Comparison of ENCODE assay signal across 8 cellular contexts in the genomic region with DNA sequence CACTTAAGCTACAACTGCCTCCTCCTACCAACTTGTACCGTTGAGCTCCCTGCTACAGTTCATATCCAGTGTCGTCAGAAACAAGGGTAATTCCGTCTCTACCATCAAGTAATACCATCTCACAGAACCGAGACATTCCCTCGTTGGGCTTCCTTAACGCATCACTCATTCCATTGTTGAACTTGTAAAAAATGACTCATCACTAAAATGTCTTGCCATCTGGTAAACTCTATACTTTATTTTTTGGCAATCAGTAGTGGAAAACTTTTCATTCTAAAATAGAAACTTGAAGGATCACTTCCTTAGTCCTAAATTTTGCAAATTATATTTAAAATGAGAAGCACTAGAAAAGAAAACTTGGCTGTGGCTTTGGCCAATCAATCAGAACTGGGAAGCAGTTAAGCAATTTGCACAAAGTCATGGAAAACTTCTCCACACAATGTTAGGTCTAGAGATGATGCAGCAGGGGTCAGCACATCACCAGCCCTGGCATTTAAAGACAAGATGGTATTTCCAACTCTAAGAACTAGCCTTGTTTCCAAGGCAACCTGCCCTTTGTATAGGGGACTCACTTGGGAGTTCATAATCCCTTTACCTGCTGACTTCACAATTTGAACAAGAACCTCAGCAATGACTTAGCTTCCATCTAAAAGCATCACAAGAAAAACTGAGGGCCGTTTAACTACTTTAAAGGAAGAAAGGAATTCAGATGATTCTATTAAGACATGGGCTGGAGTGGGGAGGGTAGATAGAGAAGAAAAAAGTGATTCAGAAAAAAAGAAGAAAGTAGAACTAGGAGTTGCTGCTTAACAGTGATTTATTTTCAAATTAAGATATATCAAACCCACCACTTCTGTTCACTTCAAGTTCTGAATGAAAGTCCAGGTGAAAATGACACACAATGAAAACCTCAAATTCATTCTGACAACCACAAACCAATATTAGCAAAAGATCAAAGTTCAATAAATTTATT.
DNase-seq lines count a peak whose midpoint lies in the region; ATAC-seq and TF ChIP-seq lines count a peak whose summit lies in the region.

No MANE protein-coding gene starts in this region.

- H3K4me3 ChIP-seq in foreskin fibroblast (ENCODE audit: low read depth in 1 of 2, low read length in 2 of 2) (peak overlapping the region; percentile 3 to 9), parathyroid adenoma (ENCODE audit: low read depth, low read length) (no peak overlapping the region), MM.1S (ENCODE audit: low read length) (no peak overlapping the region)

- H3K79me2 ChIP-seq in parathyroid adenoma: peaks cover 9% of the 10 kb centered on the region
- peaks cover 52% of the 10 kb centered on the region for H3K79me2 ChIP-seq in MM.1S (ENCODE audit: low read length)

- H3K4me1 ChIP-seq in parathyroid adenoma (peaks cover 2% of the 10 kb centered on the region), MM.1S (ENCODE audit: low read length) (peaks cover 12% of the 10 kb centered on the region)

- H2AFZ ChIP-seq in parathyroid adenoma: no peak overlapping the region
- H2AFZ ChIP-seq in MM.1S (ENCODE audit: low read length): no peak overlapping the region

- H3K9me3 ChIP-seq in parathyroid adenoma (ENCODE audit: control insufficient read depth, low read length) (no peaks in the 10 kb centered on the region), MM.1S (replicated peaks; ENCODE audit: insufficient read depth, low read length) (no peaks in the 10 kb centered on the region)

- ATAC-seq in HG02610 (IDR thresholded peaks at IDR 0.05; ENCODE audit: unreplicated experiment): no peak

- peak overlapping the region; percentile 13 for H3K27ac ChIP-seq in parathyroid adenoma
- no peak overlapping the region for H3K27ac ChIP-seq in MM.1S (ENCODE audit: low read length)

- no peak overlapping the region for H3K4me2 ChIP-seq in parathyroid adenoma (ENCODE audit: low read length)
- H3K4me2 ChIP-seq in MM.1S (ENCODE audit: low read depth, low read length): no peak overlapping the region

- peaks cover 5% of the 10 kb centered on the region; the same call in 1 of the 2 replicates for H4K20me1 ChIP-seq in MM.1S (ENCODE audit: insufficient read depth, low read length)

- H3K27me3 ChIP-seq in parathyroid adenoma (ENCODE audit: control insufficient read depth, insufficient read depth, low read length) (no peaks in the 10 kb centered on the region), MM.1S (replicated peaks; ENCODE audit: insufficient read depth, low read length) (no peaks in the 10 kb centered on the region)

- H3K9ac ChIP-seq in parathyroid adenoma (no peak overlapping the region), MM.1S (ENCODE audit: low read length) (no peak overlapping the region)

- H3K36me3 ChIP-seq in parathyroid adenoma (ENCODE audit: control insufficient read depth, insufficient read depth, low read length) (no peaks in the 10 kb centered on the region), MM.1S (replicated peaks; ENCODE audit: insufficient read depth, low read length) (no peaks in the 10 kb centered on the region)

- peak; percentile 6 for TF ChIP-seq CTCF in GM12873 (IDR thresholded peaks at IDR 0.05; ENCODE audit: insufficient read depth, low read depth, low read length, missing control alignments)
- no peak for TF ChIP-seq CTCF in foreskin fibroblast (IDR thresholded peaks at IDR 0.05; ENCODE audit: low read depth, low read length)
- no peak for TF ChIP-seq CTCF in parathyroid adenoma (IDR thresholded peaks at IDR 0.05)
- TF ChIP-seq CTCF in MM.1S (IDR thresholded peaks at IDR 0.05; ENCODE audit: low read length): no peak

- DNase-seq in RPMI7951 (ENCODE audit: low read depth) (peak; percentile 97), foreskin fibroblast (peak; percentile 79 to 81), MM.1S (no peak), GM19238 (ENCODE audit: insufficient read length, low spot score) (no peak)
- no peak for DNase-seq in stimulated activated naive CD4-positive, alpha-beta T cell (lab: John Stamatoyannopoulos, UW)

- H3K9me2 ChIP-seq in MM.1S (replicated peaks; ENCODE audit: insufficient read depth, low read length): no peaks in the 10 kb centered on the region

- no peaks in the 10 kb centered on the region for H3F3A ChIP-seq in MM.1S (ENCODE audit: insufficient read depth, low read length)

Comparison
In these comparisons a context has a peak if more than half of its experiments do, and no peak if none do; other contexts are left out.
1. DNase-seq: peak in RPMI7951 (single experiment) and foreskin fibroblast (2 of 2); none in stimulated activated naive CD4-positive, alpha-beta T cell (0 of 6), MM.1S (single experiment) and GM19238 (single experiment).
2. H3K4me3 ChIP-seq: peak in foreskin fibroblast (2 of 2); none in parathyroid adenoma (single experiment) and MM.1S (single experiment).